Comparison of ENCODE assay signal across 9 cellular contexts in genomic region chr10:26448706-26449435, GRCh38. TPM values are rescaled to one million over a fixed set of nuclear protein-coding genes. Genes with fewer than 3 reads are reported as not detected.
DNase-seq lines count a peak whose midpoint lies in the region; ATAC-seq, FAIRE-seq and TF ChIP-seq lines count a peak whose summit lies in the region.
"Had no signal": no experiment of that assay in that cellular context is flagged by ENCODE, and none has a peak within 500 bp of the region (broad histone marks: within the 10 kb centered on the region; RNA-seq: fewer than 3 reads in every experiment).

No MANE protein-coding gene starts in this region.

- no peaks in the 10 kb centered on the region for H3K9me3 ChIP-seq in CD8-positive, alpha-beta T cell (ENCODE audit: low read length)
- H3K9me3 ChIP-seq in kidney (ENCODE audit: control insufficient read depth in 1 of 2, low read length in 2 of 2) (no peaks in the 10 kb centered on the region), HAP-1 (no peaks in the 10 kb centered on the region)

- H3K9ac ChIP-seq in kidney (ENCODE audit: low read length in 2 of 2), result no peak overlapping the region

- POLR2A ChIA-PET in CD8-positive, alpha-beta T cell (lab: Charles Lee), result interaction anchor here (1.4 to 2.0 kb wide), 6 partner anchors 8 to 41 kb away, joined by 3 to 10 read pairs (median 3); partner anchors contain the start of gene APBB1IP

- H3K4me3 ChIP-seq in CD8-positive, alpha-beta T cell (ENCODE audit: low read depth, low read length), result peak overlapping the region; percentile 31
- H3K4me3 ChIP-seq in kidney (ENCODE audit: low read length in 2 of 2), result no peak overlapping the region
- H3K4me3 ChIP-seq in HAP-1, result no peak overlapping the region

- peaks cover 57% of the 10 kb centered on the region for H3K36me3 Mint-ChIP-seq in CD8-positive, alpha-beta T cell
- peaks cover 42% of the 10 kb centered on the region for H3K36me3 Mint-ChIP-seq in activated T-cell treated with anti-CD3 and anti-CD28 coated beads, Interleukin-2, amount 50 U/mL, for 4 hours (ENCODE audit: insufficient read depth)
- H3K36me3 Mint-ChIP-seq in stimulated activated effector memory CD8-positive, alpha-beta T cell treated with anti-CD3 and anti-CD28 coated beads, Interleukin-12 subunit alpha, Interleukin-12 subunit beta, amount 100 ng/mL, for 72 hours, result peaks cover 22% of the 10 kb centered on the region

- H3K4me3 Mint-ChIP-seq in CD8-positive, alpha-beta T cell, result peak overlapping the region; percentile 81
- H3K4me3 Mint-ChIP-seq in activated T-cell treated with anti-CD3 and anti-CD28 coated beads, Interleukin-2, amount 50 U/mL, for 4 hours, result peak overlapping the region; percentile 66
- peak overlapping the region; percentile 64 for H3K4me3 Mint-ChIP-seq in stimulated activated effector memory CD8-positive, alpha-beta T cell treated with anti-CD3 and anti-CD28 coated beads, Interleukin-12 subunit alpha, Interleukin-12 subunit beta, amount 100 ng/mL, for 72 hours

- H3K36me3 ChIP-seq in CD8-positive, alpha-beta T cell (ENCODE audit: insufficient read depth, low read length), result no peaks in the 10 kb centered on the region
- H3K36me3 ChIP-seq in kidney (ENCODE audit: control insufficient read depth in 1 of 2, insufficient read depth in 2 of 2, low read length in 2 of 2) (no peaks in the 10 kb centered on the region), HAP-1 (replicated peaks) (no peaks in the 10 kb centered on the region)

- no peaks in the 10 kb centered on the region for H3K27me3 Mint-ChIP-seq in CD8-positive, alpha-beta T cell (ENCODE audit: low read depth)
- H3K27me3 Mint-ChIP-seq in activated T-cell treated with anti-CD3 and anti-CD28 coated beads, Interleukin-2, amount 50 U/mL, for 4 hours (ENCODE audit: low read depth), result no peaks in the 10 kb centered on the region

- H3K4me1 ChIP-seq in CD8-positive, alpha-beta T cell (ENCODE audit: insufficient read depth, low read length), result peaks cover 82% of the 10 kb centered on the region
- no peaks in the 10 kb centered on the region for H3K4me1 ChIP-seq in kidney (ENCODE audit: control insufficient read depth in 1 of 2, insufficient read depth in 1 of 2, low read depth in 1 of 2, low read length in 2 of 2)
- no peaks in the 10 kb centered on the region for H3K4me1 ChIP-seq in HAP-1

- no peaks in the 10 kb centered on the region for H3K27me3 ChIP-seq in CD8-positive, alpha-beta T cell (ENCODE audit: insufficient read depth, low read length)
- H3K27me3 ChIP-seq in HAP-1 (ENCODE audit: low read depth), result no peaks in the 10 kb centered on the region

- H3K9me3 Mint-ChIP-seq in CD8-positive, alpha-beta T cell, result no peaks in the 10 kb centered on the region
- peaks cover 4% of the 10 kb centered on the region for H3K9me3 Mint-ChIP-seq in activated T-cell treated with anti-CD3 and anti-CD28 coated beads, Interleukin-2, amount 50 U/mL, for 4 hours
- peaks cover 2% of the 10 kb centered on the region for H3K9me3 Mint-ChIP-seq in stimulated activated effector memory CD8-positive, alpha-beta T cell treated with anti-CD3 and anti-CD28 coated beads, Interleukin-12 subunit alpha, Interleukin-12 subunit beta, amount 100 ng/mL, for 72 hours

- no peak for FAIRE-seq in kidney (lab: Jason Lieb, UNC)

- intact Hi-C loops in CD8-positive, alpha-beta T cell (cut with DNase I, micrococcal nuclease), result loop anchor here (1.0 to 10.0 kb wide), 6 partner anchors 10 to 708 kb away; partner anchors contain the start of gene MASTL (in 1 of the 2)
- intact Hi-C loops in kidney (cut with DNase I), result no loop called here

- peak overlapping the region; percentile 82 for H3K27ac ChIP-seq in CD8-positive, alpha-beta T cell (ENCODE audit: low read depth, low read length)
- no peak overlapping the region for H3K27ac ChIP-seq in kidney (ENCODE audit: low read depth in 2 of 2, low read length in 2 of 2)

- ATAC-seq in CD8-positive, alpha-beta T cell, result peak; percentile 72
- ATAC-seq in GM21360 (IDR thresholded peaks at IDR 0.05; ENCODE audit: unreplicated experiment) (peak; percentile 75), HG03521 (IDR thresholded peaks at IDR 0.05; ENCODE audit: unreplicated experiment) (peak; percentile 90)
- ATAC-seq in activated T-cell treated with anti-CD3 and anti-CD28 coated beads, Interleukin-2, amount 50 U/mL, for 4 hours, result peak in 1 of 2 donors; percentile 16
- peak; percentile 61 for ATAC-seq in stimulated activated effector memory CD8-positive, alpha-beta T cell treated with anti-CD3 and anti-CD28 coated beads, Interleukin-12 subunit alpha, Interleukin-12 subunit beta, amount 100 ng/mL, for 72 hours

- H3K27ac Mint-ChIP-seq in CD8-positive, alpha-beta T cell, result peak overlapping the region; percentile 99
- peak overlapping the region; percentile 97 for H3K27ac Mint-ChIP-seq in stimulated activated effector memory CD8-positive, alpha-beta T cell treated with anti-CD3 and anti-CD28 coated beads, Interleukin-12 subunit alpha, Interleukin-12 subunit beta, amount 100 ng/mL, for 72 hours

- H3K4me1 Mint-ChIP-seq in CD8-positive, alpha-beta T cell (ENCODE audit: low read depth), result peaks cover 93% of the 10 kb centered on the region
- peaks cover 88% of the 10 kb centered on the region for H3K4me1 Mint-ChIP-seq in activated T-cell treated with anti-CD3 and anti-CD28 coated beads, Interleukin-2, amount 50 U/mL, for 4 hours (ENCODE audit: low read depth)
- peaks cover 83% of the 10 kb centered on the region for H3K4me1 Mint-ChIP-seq in stimulated activated effector memory CD8-positive, alpha-beta T cell treated with anti-CD3 and anti-CD28 coated beads, Interleukin-12 subunit alpha, Interleukin-12 subunit beta, amount 100 ng/mL, for 72 hours

- TF ChIP-seq CTCF in CD8-positive, alpha-beta T cell (IDR thresholded peaks at IDR 0.05), result no peak
- TF ChIP-seq CTCF in kidney (IDR thresholded peaks at IDR 0.05; ENCODE audit: borderline replicate concordance, extremely low read depth, insufficient read depth), result no peak

- in situ Hi-C loops in HAP-1 (cut with MboI; ENCODE audit: low sequenced_read_pairs), result no loop called here

- peak; percentile 55 to 84 (median 66) for DNase-seq in CD8-positive, alpha-beta T cell
- DNase-seq in activated T-cell treated with anti-CD3 and anti-CD28 coated beads, Interleukin-2, amount 50 U/mL, for 4 hours, result peak; percentile 22
- peak in 1 of 2 donors; percentile 77 for DNase-seq in stimulated activated effector memory CD8-positive, alpha-beta T cell treated with anti-CD3 and anti-CD28 coated beads, Interleukin-12 subunit alpha, Interleukin-12 subunit beta, amount 100 ng/mL, for 72 hours (ENCODE audit: low spot score in 2 of 2)
- no peak for DNase-seq in kidney
- no peak for DNase-seq in NCI-H2107 (lab: John Stamatoyannopoulos, UW)
- DNase-seq in HAP-1 (ENCODE audit: low spot score in 2 of 2), result no peak

- CTCF ChIA-PET in CD8-positive, alpha-beta T cell (lab: Charles Lee), result interaction anchor here (1.3 to 1.6 kb wide), 2 partner anchors 19 to 27 kb away, joined by 3 to 5 read pairs; no protein-coding TSS in a partner anchor

RNA-seq across cellular contexts. Expression of gene APBB1IP, which starts 10.7 kb away (rescaled TPM):
- 10 to 100 TPM; 36.4 to 36.8 TPM for total RNA-seq in CD8-positive, alpha-beta T cell
- 10 to 100 TPM; 40.6 to 44.8 (median 41.8) TPM for total RNA-seq in activated T-cell treated with anti-CD3 and anti-CD28 coated beads, Interleukin-2, amount 50 U/mL, for 4 hours
- total RNA-seq in kidney, result 20.5 TPM
- 4.1 TPM for polyA plus RNA-seq in kidney (ENCODE audit: insufficient read depth, low read depth, low replicate concordance)
- polyA plus RNA-seq: neural cell had no signal

Comparison
In these comparisons a context has a peak if more than half of its experiments do, and no peak if none do; other contexts are left out.
1. DNase-seq: peak in CD8-positive, alpha-beta T cell (7 of 7) and activated T-cell treated with anti-CD3 and anti-CD28 coated beads, Interleukin-2, amount 50 U/mL, for 4 hours (single experiment); none in kidney (single experiment), NCI-H2107 (single experiment) and HAP-1 (0 of 2).
2. Peak in every context shown above with its lines, with median percentiles within 50 percentile points of each other: H3K4me3 Mint-ChIP-seq.